8 cellular contexts compared by ENCODE assay signal in genomic region chr1:220492671-220493070, GRCh38. TPM values are rescaled to one million over a fixed set of nuclear protein-coding genes. Genes with fewer than 3 reads are reported as not detected.
"Had no signal": no experiment of that assay in that cellular context is flagged by ENCODE, and none has a peak within 500 bp of the region (broad histone marks: within the 10 kb centered on the region; RNA-seq: fewer than 3 reads in every experiment).

No MANE protein-coding gene starts in this region.

- ATAC-seq: HCT116, K562 had no signal

- H3K4me3 ChIP-seq: HAP-1, K562 had no signal

- H3K36me3 ChIP-seq: HAP-1 had no signal

- DNase-seq: GOT3, H7, HFFc6, IMR-90 had no signal

- H3K4me3 Mint-ChIP-seq: HFFc6 had no signal

- H3K4me1 ChIP-seq: HAP-1 had no signal

- H3K9me3 ChIP-seq: HAP-1 had no signal

- H3K27ac Mint-ChIP-seq: HFFc6 had no signal

RNA-seq across cellular contexts. Expression of gene MARK1, which starts 35.3 kb away (rescaled TPM):
- total RNA-seq: HFFc6, HT-29, IMR-90, K562 had no signal
- polyA plus RNA-seq: IMR-90, K562 had no signal
